9 cellular contexts compared by ENCODE assay signal in genomic region chr15:62119224-62119925, GRCh38. TPM values are rescaled to one million over a fixed set of nuclear protein-coding genes. Genes with fewer than 3 reads are reported as not detected.
DNase-seq lines count a peak whose midpoint lies in the region; ATAC-seq, FAIRE-seq and TF ChIP-seq lines count a peak whose summit lies in the region.
"Had no signal": no experiment of that assay in that cellular context is flagged by ENCODE, and none has a peak within 500 bp of the region (broad histone marks: within the 10 kb centered on the region; RNA-seq: fewer than 3 reads in every experiment).

No MANE protein-coding gene starts in this region.

- in situ Hi-C loops in GM13977 (cut with MboI; ENCODE audit: low pct_unique_long_range_greater_than_20kb, low sequenced_read_pairs, unreplicated experiment) = no loop called here

- POLR2A ChIA-PET in naive thymus-derived CD4-positive, alpha-beta T cell (lab: Charles Lee) = no interaction called here

- H3K4me1 ChIP-seq in SJSA1 (replicated peaks) = peaks cover 25% of the 10 kb centered on the region
- H3K4me1 ChIP-seq in naive thymus-derived CD4-positive, alpha-beta T cell (ENCODE audit: control insufficient read depth in 2 of 2, insufficient read depth in 2 of 2, low read length in 2 of 2) = peaks cover 3 to 10% of the 10 kb centered on the region in 2 donors

- TF ChIP-seq CTCF in GM13977 (IDR thresholded peaks at IDR 0.05; ENCODE audit: extremely low read depth, insufficient read depth, missing control alignments) = no peak

- CTCF ChIA-PET in activated CD8-positive, alpha-beta memory T cell treated with anti-CD3 and anti-CD28 coated beads, Interleukin-2, amount 10 ng/mL, durations not matched to agents 7 days and 5 days (lab: Charles Lee) = no interaction called here
- CTCF ChIA-PET in naive thymus-derived CD4-positive, alpha-beta T cell (lab: Charles Lee) = interaction anchor here (0.6 kb wide), 1 partner anchor 23 kb away, joined by 5 read pairs; no protein-coding TSS in a partner anchor

- ATAC-seq in activated CD8-positive, alpha-beta memory T cell treated with anti-CD3 and anti-CD28 coated beads, Interleukin-2, amount 10 ng/mL, durations not matched to agents 7 days and 5 days = peak; percentile 36
- peak; percentile 71 for ATAC-seq in naive thymus-derived CD4-positive, alpha-beta T cell
- ATAC-seq in HG02571 (IDR thresholded peaks at IDR 0.05; ENCODE audit: unreplicated experiment) = no peak

- FAIRE-seq in endometrium (lab: Jason Lieb, UNC) = peak; percentile 50

- H3K27ac Mint-ChIP-seq in activated CD8-positive, alpha-beta memory T cell treated with anti-CD3 and anti-CD28 coated beads, Interleukin-2, amount 10 ng/mL, durations not matched to agents 7 days and 5 days = no peak overlapping the region
- peak overlapping the region in 2 of 9 donors; percentile 1 to 26 for H3K27ac Mint-ChIP-seq in naive thymus-derived CD4-positive, alpha-beta T cell

- peak overlapping the region; percentile 91 for H3K27ac ChIP-seq in SJSA1
- no peak overlapping the region for H3K27ac ChIP-seq in naive thymus-derived CD4-positive, alpha-beta T cell (ENCODE audit: low read depth, low read length)

- H3K27me3 ChIP-seq in SJSA1 (replicated peaks) = no peaks in the 10 kb centered on the region; the same call in 1 of the 2 replicates
- H3K27me3 ChIP-seq in naive thymus-derived CD4-positive, alpha-beta T cell (ENCODE audit: control insufficient read depth in 2 of 2, insufficient read depth in 2 of 2, low read length in 2 of 2) = no peaks in the 10 kb centered on the region
- H3K27me3 ChIP-seq: tibial nerve had no signal

- no peak overlapping the region for H3K4me3 Mint-ChIP-seq in activated CD8-positive, alpha-beta memory T cell treated with anti-CD3 and anti-CD28 coated beads, Interleukin-2, amount 10 ng/mL, durations not matched to agents 7 days and 5 days
- peak overlapping the region in 4 of 10 donors; percentile 0 to 69 (median 34) for H3K4me3 Mint-ChIP-seq in naive thymus-derived CD4-positive, alpha-beta T cell

- no peaks in the 10 kb centered on the region for H3K9me3 ChIP-seq in SJSA1 (replicated peaks)
- no peaks in the 10 kb centered on the region for H3K9me3 ChIP-seq in naive thymus-derived CD4-positive, alpha-beta T cell (ENCODE audit: control insufficient read depth in 2 of 3, low read length in 3 of 3)
- H3K9me3 ChIP-seq: tibial nerve had no signal

- DNase-seq in activated CD8-positive, alpha-beta memory T cell treated with anti-CD3 and anti-CD28 coated beads, Interleukin-2, amount 10 ng/mL, durations not matched to agents 7 days and 5 days = no peak
- DNase-seq in activated CD8-positive, alpha-beta memory T cell treated with anti-CD3 and anti-CD28 coated beads, Interleukin-2, amount 50 U/mL, for 4 hours = no peak
- peak; percentile 66 to 87 for DNase-seq in SJSA1 (ENCODE audit: low read depth in 1 of 2, low spot score in 2 of 2)
- peak in 1 of 9 donors; percentile 2 for DNase-seq in naive thymus-derived CD4-positive, alpha-beta T cell
- no peak for DNase-seq in NCI-H345 (lab: John Stamatoyannopoulos, UW)
- no peak for DNase-seq in GM13977 (ENCODE audit: low spot score)

- intact Hi-C loops in naive thymus-derived CD4-positive, alpha-beta T cell (cut with micrococcal nuclease) = no loop called here

- no peaks in the 10 kb centered on the region for H3K36me3 Mint-ChIP-seq in activated CD8-positive, alpha-beta memory T cell treated with anti-CD3 and anti-CD28 coated beads, Interleukin-2, amount 10 ng/mL, durations not matched to agents 7 days and 5 days
- H3K36me3 Mint-ChIP-seq in naive thymus-derived CD4-positive, alpha-beta T cell = no peaks in the 10 kb centered on the region

- no peaks in the 10 kb centered on the region for H3K36me3 ChIP-seq in SJSA1
- no peaks in the 10 kb centered on the region for H3K36me3 ChIP-seq in naive thymus-derived CD4-positive, alpha-beta T cell (ENCODE audit: control insufficient read depth in 2 of 3, insufficient read depth in 3 of 3, low read length in 3 of 3)
- H3K36me3 ChIP-seq: tibial nerve had no signal

- H3K4me3 ChIP-seq in SJSA1 = peak overlapping the region; percentile 25
- H3K4me3 ChIP-seq in naive thymus-derived CD4-positive, alpha-beta T cell (ENCODE audit: low read length) = no peak overlapping the region

- H3K4me1 Mint-ChIP-seq in activated CD8-positive, alpha-beta memory T cell treated with anti-CD3 and anti-CD28 coated beads, Interleukin-2, amount 10 ng/mL, durations not matched to agents 7 days and 5 days = peaks cover 20% of the 10 kb centered on the region
- peaks cover 4 to 38% (median 22%) of the 10 kb centered on the region in 7 donors for H3K4me1 Mint-ChIP-seq in naive thymus-derived CD4-positive, alpha-beta T cell

- peaks cover 6% of the 10 kb centered on the region for H3K27me3 Mint-ChIP-seq in activated CD8-positive, alpha-beta memory T cell treated with anti-CD3 and anti-CD28 coated beads, Interleukin-2, amount 10 ng/mL, durations not matched to agents 7 days and 5 days
- H3K27me3 Mint-ChIP-seq in naive thymus-derived CD4-positive, alpha-beta T cell = peaks cover 0 to 11% (median 0%) of the 10 kb centered on the region in 5 donors

- no peaks in the 10 kb centered on the region for H3K9me3 Mint-ChIP-seq in activated CD8-positive, alpha-beta memory T cell treated with anti-CD3 and anti-CD28 coated beads, Interleukin-2, amount 10 ng/mL, durations not matched to agents 7 days and 5 days (ENCODE audit: low read depth)
- H3K9me3 Mint-ChIP-seq in naive thymus-derived CD4-positive, alpha-beta T cell = peaks cover 0 to 3% (median 0%) of the 10 kb centered on the region in 11 donors

RNA-seq across cellular contexts. Expression of gene C2CD4B, which starts 45.7 kb away (rescaled TPM):
- under 1 TPM in 1 of 2 experiments, not detected in 1; 0.23 TPM for total RNA-seq in activated CD8-positive, alpha-beta memory T cell treated with anti-CD3 and anti-CD28 coated beads, Interleukin-2, amount 10 ng/mL, durations not matched to agents 7 days and 5 days
- not detected in 2 replicates for total RNA-seq in SJSA1 (2014; rRNA removed; shearing (Covaris generic))
- under 1 TPM in 2 of 5 experiments, not detected in 3; 0.15 to 0.24 TPM for total RNA-seq in naive thymus-derived CD4-positive, alpha-beta T cell
- polyA plus RNA-seq in naive thymus-derived CD4-positive, alpha-beta T cell = not detected

RNA-seq across cellular contexts. Expression of gene C2CD4A, which starts 52.6 kb away (rescaled TPM):
- under 1 TPM in 1 of 2 experiments, not detected in 1; 0.07 TPM for total RNA-seq in activated CD8-positive, alpha-beta memory T cell treated with anti-CD3 and anti-CD28 coated beads, Interleukin-2, amount 10 ng/mL, durations not matched to agents 7 days and 5 days
- not detected in 2 replicates for total RNA-seq in SJSA1 (2014; rRNA removed; shearing (Covaris generic))
- not detected for total RNA-seq in naive thymus-derived CD4-positive, alpha-beta T cell
- not detected for polyA plus RNA-seq in naive thymus-derived CD4-positive, alpha-beta T cell

RNA-seq across cellular contexts. Expression of gene VPS13C, which starts 59.1 kb away (rescaled TPM):
- 10 to 100 TPM; 68.9 to 88.8 TPM for total RNA-seq in activated CD8-positive, alpha-beta memory T cell treated with anti-CD3 and anti-CD28 coated beads, Interleukin-2, amount 10 ng/mL, durations not matched to agents 7 days and 5 days
- 16.2 and 25.1 TPM in 2 replicates for total RNA-seq in SJSA1 (2014; rRNA removed; shearing (Covaris generic))
- 100 to 1,000 TPM; 104 to 159 (median 144) TPM for total RNA-seq in naive thymus-derived CD4-positive, alpha-beta T cell
- polyA plus RNA-seq in naive thymus-derived CD4-positive, alpha-beta T cell = 10 to 100 TPM; 12.7 to 16.8 TPM

Comparison
In these comparisons a context has a peak if more than half of its experiments do, and no peak if none do; other contexts are left out.
1. DNase-seq: peak in SJSA1 (2 of 2); none in activated CD8-positive, alpha-beta memory T cell treated with anti-CD3 and anti-CD28 coated beads, Interleukin-2, amount 10 ng/mL, durations not matched to agents 7 days and 5 days (single experiment), activated CD8-positive, alpha-beta memory T cell treated with anti-CD3 and anti-CD28 coated beads, Interleukin-2, amount 50 U/mL, for 4 hours (single experiment), NCI-H345 (single experiment) and GM13977 (single experiment).